15 cellular contexts compared by ENCODE assay signal in the genomic region with DNA sequence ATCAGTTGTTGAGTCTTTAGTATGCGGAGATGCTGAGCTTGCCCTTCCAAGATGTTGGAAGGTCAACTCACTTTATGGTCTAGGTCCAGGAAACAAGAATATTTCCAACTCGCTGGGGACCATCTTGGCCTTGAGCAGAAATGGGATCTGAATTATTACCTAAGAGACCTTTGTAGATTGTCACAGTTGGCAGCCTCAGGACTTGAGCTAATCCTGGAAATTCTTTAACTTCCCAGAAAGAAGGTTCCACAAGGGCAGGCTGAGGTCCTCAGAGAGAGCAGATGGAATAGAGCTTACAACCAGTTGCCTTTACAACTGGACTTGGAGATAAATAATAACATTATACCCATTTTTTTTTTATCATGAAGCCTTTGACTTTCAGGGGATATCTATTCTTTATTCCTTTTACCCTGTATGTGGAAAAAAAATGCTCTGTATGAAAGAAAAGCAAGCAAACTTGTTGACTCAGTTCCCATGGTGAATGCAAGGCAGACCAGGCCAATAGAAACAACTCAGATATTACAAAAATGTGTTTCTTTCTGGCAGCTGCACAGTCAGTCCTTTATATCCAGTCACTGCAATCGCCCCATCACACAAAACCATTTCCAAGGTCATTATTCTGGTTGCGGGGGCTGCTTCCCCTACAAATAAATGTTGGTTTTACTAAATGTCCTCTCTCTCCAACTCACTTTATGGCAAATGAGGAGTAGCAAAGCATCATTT.
DNase-seq lines count a peak whose midpoint lies in the region; ATAC-seq and TF ChIP-seq lines count a peak whose summit lies in the region.
"Had no signal": no experiment of that assay in that cellular context is flagged by ENCODE, and none has a peak within 500 bp of the region (broad histone marks: within the 10 kb centered on the region; RNA-seq: fewer than 3 reads in every experiment).

No MANE protein-coding gene starts in this region.

- H3K4me1 ChIP-seq in ovary (ENCODE audit: insufficient read depth) (peaks cover 40% of the 10 kb centered on the region), upper lobe of right lung (peaks cover 25% of the 10 kb centered on the region)

- H3K27ac ChIP-seq in ovary: peak overlapping the region; percentile 17 to 76
- peak overlapping the region; percentile 40 for H3K27ac ChIP-seq in upper lobe of right lung

- no peak for TF ChIP-seq POLR2A in ovary (IDR thresholded peaks at IDR 0.05)

- H3K27me3 ChIP-seq in ovary (no peaks in the 10 kb centered on the region), upper lobe of right lung (no peaks in the 10 kb centered on the region)

- TF ChIP-seq CTCF in astrocyte of the cerebellum (IDR thresholded peaks at IDR 0.05; ENCODE audit: low read depth, low read length, missing control alignments) (no peak), foreskin fibroblast (IDR thresholded peaks at IDR 0.05; ENCODE audit: low read depth, low read length) (no peak), ovary (IDR thresholded peaks at IDR 0.05) (no peak), upper lobe of right lung (IDR thresholded peaks at IDR 0.05) (no peak)

- peak; percentile 72 for TF ChIP-seq EP300 in ovary (IDR thresholded peaks at IDR 0.05)

- H3K36me3 ChIP-seq in ovary (no peaks in the 10 kb centered on the region), upper lobe of right lung (no peaks in the 10 kb centered on the region)

- peak; percentile 77 for DNase-seq in astrocyte of the cerebellum (ENCODE audit: low read depth)
- peak; percentile 36 to 70 for DNase-seq in foreskin fibroblast
- peak in 3 of 5 donors; percentile 26 to 59 (median 59) for DNase-seq in ovary
- no peak for DNase-seq in upper lobe of right lung
- no peak for DNase-seq in SHP77 treated with DMSO at 0.1 percent for 48 hours (lab: John Stamatoyannopoulos, UW)
- no peak for DNase-seq in activated gamma-delta T cell treated with Interleukin-2 at 50 U/mL for 16 hours
- DNase-seq: activated CD4-positive, alpha-beta T cell treated with anti-CD3 and anti-CD28 coated beads for 48 hours; activated naive CD4-positive, alpha-beta T cell treated with anti-CD3 and anti-CD28 coated beads for 36 hours; DND-41; NCI-H146; NCI-H748 treated with DMSO at 0.1 percent for 48 hours; stimulated activated CD4-positive, alpha-beta T cell treated with anti-CD3 and anti-CD28 coated beads, Interleukin-15, amount 100 ng/mL, for 24 hours had no signal

- intact Hi-C loops in ovary (cut with DNase I) (loop anchor here (10.0 kb wide), 5 partner anchors 153 to 423 kb away; a partner anchor contains a TSS), upper lobe of right lung (cut with DNase I) (no loop called here)

- ATAC-seq in upper lobe of right lung: no peak
- no peak for ATAC-seq in GM21619 (IDR thresholded peaks at IDR 0.05; ENCODE audit: unreplicated experiment)
- ATAC-seq: esophagus mucosa had no signal

- H3K4me3 ChIP-seq in astrocyte of the cerebellum (ENCODE audit: low read depth, low read length) (no peak overlapping the region), foreskin fibroblast (ENCODE audit: low read depth in 1 of 2, low read length in 2 of 2) (no peak overlapping the region), ovary (no peak overlapping the region), upper lobe of right lung (no peak overlapping the region)
- H3K4me3 ChIP-seq: lung had no signal

- H3K9me3 ChIP-seq in ovary: no peaks in the 10 kb centered on the region
- H3K9me3 ChIP-seq in upper lobe of right lung: no peaks in the 10 kb centered on the region

- in situ Hi-C loops in astrocyte of the cerebellum (cut with HindIII; ENCODE audit: low sequenced_read_pairs): no loop called here

- WGBS in ovary, 3 donors: 11 to 14% (median 13%) methylated on average over 4 of the region's 4 CpGs

Comparison
In these comparisons a context has a peak if more than half of its experiments do, and no peak if none do; other contexts are left out.
1. DNase-seq: peak in astrocyte of the cerebellum (single experiment), foreskin fibroblast (2 of 2) and ovary (3 of 5); none in upper lobe of right lung (single experiment), SHP77 treated with DMSO at 0.1 percent for 48 hours (single experiment) and activated gamma-delta T cell treated with Interleukin-2 at 50 U/mL for 16 hours (single experiment).